In the genomic region with DNA sequence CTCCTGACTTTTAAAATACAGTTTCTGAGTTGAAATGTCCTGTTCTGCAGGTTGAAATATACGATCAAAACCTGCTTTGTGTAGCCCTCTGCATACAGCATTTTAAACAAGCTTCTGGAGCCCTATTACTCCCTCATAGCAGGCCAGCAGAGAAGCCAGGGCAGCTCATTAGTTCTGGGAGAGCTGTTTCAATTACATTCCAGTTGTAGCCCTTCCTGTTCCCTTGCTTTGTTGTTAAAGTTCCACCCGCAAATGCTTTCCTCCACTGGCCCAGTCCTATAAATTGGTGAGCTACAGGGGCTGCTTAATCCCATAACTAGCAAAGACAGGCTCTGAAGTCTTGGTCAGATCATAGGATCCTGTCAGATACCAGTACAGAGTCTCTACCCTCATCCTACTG, we compare ENCODE assay signal across 28 cellular contexts.
"Had no signal": no experiment of that assay in that cellular context is flagged by ENCODE, and none has a peak within 500 bp of the region (broad histone marks: within the 10 kb centered on the region; RNA-seq: fewer than 3 reads in every experiment).

No MANE protein-coding gene starts in this region.

- DNase-seq: activated CD4-positive, alpha-beta memory T cell treated with anti-CD3 and anti-CD28 coated beads for 36 hours; activated CD4-positive, alpha-beta T cell treated with anti-CD3 and anti-CD28 coated beads for 48 hours; activated CD8-positive, alpha-beta memory T cell treated with anti-CD3 and anti-CD28 coated beads, Interleukin-2, amount 10 ng/mL, durations not matched to agents 7 days and 5 days; activated CD8-positive, alpha-beta memory T cell treated with anti-CD3 and anti-CD28 coated beads, Interleukin-2, amount 50 U/mL, for 4 hours; activated CD8-positive, alpha-beta T cell treated with anti-CD3 and anti-CD28 coated beads, Interleukin-2, amount 10 ng/mL, durations not matched to agents 7 days and 5 days; activated effector memory CD4-positive, alpha-beta T cell treated with anti-CD3 and anti-CD28 coated beads, Interleukin-2, amount 50 U/mL, for 16 hours; activated naive CD4-positive, alpha-beta T cell treated with anti-CD3 and anti-CD28 coated beads for 36 hours; activated naive CD8-positive, alpha-beta T cell treated with anti-CD3 and anti-CD28 coated beads for 36 hours; activated naive CD8-positive, alpha-beta T cell treated with anti-CD3 and anti-CD28 coated beads, Interleukin-2, amount 50 U/mL, for 24 hours; activated T-cell treated with anti-CD3 and anti-CD28 coated beads, Interleukin-2, amount 50 U/mL, for 1 hour; activated T-cell treated with anti-CD3 and anti-CD28 coated beads, Interleukin-2, amount 50 U/mL, for 48 hours; adrenal gland; amygdala; aorta; brain microvascular endothelial cell; cortex of kidney; dermis blood vessel endothelial cell; effector CD8-positive, alpha-beta T cell; foreskin fibroblast; head of caudate nucleus; T-helper 2 cell had no signal

- H3K36me3 ChIP-seq: adrenal gland, brain microvascular endothelial cell had no signal

- H3K36me3 Mint-ChIP-seq: activated CD8-positive, alpha-beta memory T cell treated with anti-CD3 and anti-CD28 coated beads, Interleukin-2, amount 10 ng/mL, durations not matched to agents 7 days and 5 days; WTC11 had no signal

- H3K4me3 Mint-ChIP-seq: activated CD4-positive, alpha-beta memory T cell treated with anti-CD3 and anti-CD28 coated beads for 36 hours; activated CD8-positive, alpha-beta memory T cell treated with anti-CD3 and anti-CD28 coated beads, Interleukin-2, amount 10 ng/mL, durations not matched to agents 7 days and 5 days; activated CD8-positive, alpha-beta T cell treated with anti-CD3 and anti-CD28 coated beads, Interleukin-2, amount 10 ng/mL, durations not matched to agents 7 days and 5 days; activated naive CD4-positive, alpha-beta T cell treated with anti-CD3 and anti-CD28 coated beads for 36 hours; activated naive CD4-positive, alpha-beta T cell treated with anti-CD3 and anti-CD28 coated beads, Interleukin-2, amount 50 U/mL, for 24 hours; activated naive CD8-positive, alpha-beta T cell treated with anti-CD3 and anti-CD28 coated beads for 36 hours; activated naive CD8-positive, alpha-beta T cell treated with anti-CD3 and anti-CD28 coated beads, Interleukin-2, amount 50 U/mL, for 24 hours; activated T-helper 1 cell treated with anti-CD3 and anti-CD28 coated beads, Interleukin-12 subunit alpha, Interleukin-12 subunit beta, Interleukin-2, Interleukin-4 antibody, amounts not matched to agents 30 ng/mL and 10 ng/mL and 1 ng/mL, durations not matched to agents 14 hours and 24 hours and 36 hours; central memory CD8-positive, alpha-beta T cell; WTC11 had no signal

- ATAC-seq: activated CD4-positive, CD25-positive, alpha-beta regulatory T cell treated with anti-CD3 and anti-CD28 coated beads, Interleukin-2, amount 50 U/mL, for 24 hours; activated CD8-positive, alpha-beta memory T cell treated with anti-CD3 and anti-CD28 coated beads, Interleukin-2, amount 10 ng/mL, durations not matched to agents 7 days and 5 days; activated CD8-positive, alpha-beta T cell treated with anti-CD3 and anti-CD28 coated beads, Interleukin-2, amount 10 ng/mL, durations not matched to agents 7 days and 5 days; activated naive CD8-positive, alpha-beta T cell treated with anti-CD3 and anti-CD28 coated beads, Interleukin-2, amount 50 U/mL, for 24 hours; WTC11 had no signal

- H3K4me1 ChIP-seq: adrenal gland had no signal

- H3K27ac Mint-ChIP-seq: activated CD4-positive, alpha-beta memory T cell treated with anti-CD3 and anti-CD28 coated beads for 36 hours; activated CD8-positive, alpha-beta memory T cell treated with anti-CD3 and anti-CD28 coated beads, Interleukin-2, amount 10 ng/mL, durations not matched to agents 7 days and 5 days; activated CD8-positive, alpha-beta T cell treated with anti-CD3 and anti-CD28 coated beads, Interleukin-2, amount 10 ng/mL, durations not matched to agents 7 days and 5 days; activated naive CD4-positive, alpha-beta T cell treated with anti-CD3 and anti-CD28 coated beads for 36 hours; activated naive CD4-positive, alpha-beta T cell treated with anti-CD3 and anti-CD28 coated beads, Interleukin-2, amount 50 U/mL, for 24 hours; activated naive CD8-positive, alpha-beta T cell treated with anti-CD3 and anti-CD28 coated beads for 36 hours; activated naive CD8-positive, alpha-beta T cell treated with anti-CD3 and anti-CD28 coated beads, Interleukin-2, amount 50 U/mL, for 24 hours; activated T-helper 1 cell treated with anti-CD3 and anti-CD28 coated beads, Interleukin-12 subunit alpha, Interleukin-12 subunit beta, Interleukin-2, Interleukin-4 antibody, amounts not matched to agents 30 ng/mL and 10 ng/mL and 1 ng/mL, durations not matched to agents 14 hours and 24 hours and 36 hours; activated T-helper 2 cell treated with anti-CD3 and anti-CD28 coated beads, Interferon-gamma antibody, Interleukin-2, Interleukin-4, amounts not matched to agents 10 μg/mL and 5 μg/mL and 100 μg/mL, durations not matched to agents 14 hours and 24 hours and 36 hours; WTC11 had no signal

- H3K9me3 Mint-ChIP-seq: activated CD4-positive, alpha-beta memory T cell treated with anti-CD3 and anti-CD28 coated beads for 36 hours; activated naive CD4-positive, alpha-beta T cell treated with anti-CD3 and anti-CD28 coated beads for 36 hours; activated naive CD4-positive, alpha-beta T cell treated with anti-CD3 and anti-CD28 coated beads, Interleukin-2, amount 50 U/mL, for 24 hours; activated naive CD8-positive, alpha-beta T cell treated with anti-CD3 and anti-CD28 coated beads for 36 hours; activated naive CD8-positive, alpha-beta T cell treated with anti-CD3 and anti-CD28 coated beads, Interleukin-2, amount 50 U/mL, for 24 hours; activated T-helper 1 cell treated with anti-CD3 and anti-CD28 coated beads, Interleukin-12 subunit alpha, Interleukin-12 subunit beta, Interleukin-2, Interleukin-4 antibody, amounts not matched to agents 30 ng/mL and 10 ng/mL and 1 ng/mL, durations not matched to agents 14 hours and 24 hours and 36 hours; activated T-helper 2 cell treated with anti-CD3 and anti-CD28 coated beads, Interferon-gamma antibody, Interleukin-2, Interleukin-4, amounts not matched to agents 10 μg/mL and 5 μg/mL and 100 μg/mL, durations not matched to agents 14 hours and 24 hours and 36 hours; central memory CD8-positive, alpha-beta T cell; WTC11 had no signal

- H3K27ac ChIP-seq: adrenal gland, brain microvascular endothelial cell, epithelial cell of prostate had no signal

- H3K4me3 ChIP-seq: adrenal gland had no signal

- H3K27me3 ChIP-seq: adrenal gland, brain microvascular endothelial cell had no signal

- H3K27me3 Mint-ChIP-seq: activated CD4-positive, alpha-beta memory T cell treated with anti-CD3 and anti-CD28 coated beads for 36 hours; activated CD8-positive, alpha-beta memory T cell treated with anti-CD3 and anti-CD28 coated beads, Interleukin-2, amount 10 ng/mL, durations not matched to agents 7 days and 5 days; activated naive CD4-positive, alpha-beta T cell treated with anti-CD3 and anti-CD28 coated beads, Interleukin-2, amount 50 U/mL, for 24 hours; activated naive CD8-positive, alpha-beta T cell treated with anti-CD3 and anti-CD28 coated beads for 36 hours; activated naive CD8-positive, alpha-beta T cell treated with anti-CD3 and anti-CD28 coated beads, Interleukin-2, amount 50 U/mL, for 24 hours; central memory CD8-positive, alpha-beta T cell had no signal
